2 cellular contexts compared by ENCODE assay signal in genomic region chr12:1469063-1469462, GRCh38.
TF ChIP-seq lines count a peak whose summit lies in the region.

No MANE protein-coding gene starts in this region.

TF ChIP-seq in IMR-90, 13 proteins besides CTCF, POLR2A, EP300 and RAD21:
- TF ChIP-seq MAFK (IDR thresholded peaks at IDR 0.05; ENCODE audit: low read depth, low read length) = no peak
- TF ChIP-seq MAZ (IDR thresholded peaks at IDR 0.05; ENCODE audit: borderline replicate concordance, low read depth, low read length) = no peak
- no peak for TF ChIP-seq RCOR1 (IDR thresholded peaks at IDR 0.05; ENCODE audit: insufficient replicate concordance, low read length)
- TF ChIP-seq SMC3 (IDR thresholded peaks at IDR 0.05; ENCODE audit: low read depth, low read length) = no peak
- TF ChIP-seq, protein P1, sequence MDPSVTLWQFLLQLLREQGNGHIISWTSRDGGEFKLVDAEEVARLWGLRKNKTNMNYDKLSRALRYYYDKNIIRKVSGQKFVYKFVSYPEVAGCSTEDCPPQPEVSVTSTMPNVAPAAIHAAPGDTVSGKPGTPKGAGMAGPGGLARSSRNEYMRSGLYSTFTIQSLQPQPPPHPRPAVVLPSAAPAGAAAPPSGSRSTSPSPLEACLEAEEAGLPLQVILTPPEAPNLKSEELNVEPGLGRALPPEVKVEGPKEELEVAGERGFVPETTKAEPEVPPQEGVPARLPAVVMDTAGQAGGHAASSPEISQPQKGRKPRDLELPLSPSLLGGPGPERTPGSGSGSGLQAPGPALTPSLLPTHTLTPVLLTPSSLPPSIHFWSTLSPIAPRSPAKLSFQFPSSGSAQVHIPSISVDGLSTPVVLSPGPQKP (IDR thresholded peaks at IDR 0.05; ENCODE audit: borderline replicate concordance, low read depth, low read length) = no peak

TF ChIP-seq in H1, 55 proteins besides CTCF, POLR2A, EP300 and RAD21:
- TF ChIP-seq NANOG (IDR thresholded peaks at IDR 0.05; ENCODE audit: insufficient read depth, low read depth, low read length, poor library complexity, severe bottlenecking) (no peak), JUND (IDR thresholded peaks at IDR 0.05; ENCODE audit: low read length) (no peak), SP2 (IDR thresholded peaks at IDR 0.05; ENCODE audit: low read length) (no peak), HDAC2 (IDR thresholded peaks at IDR 0.05; ENCODE audit: borderline replicate concordance in 1 of 2, low read depth in 2 of 2, low read length in 2 of 2) (no peak), EGR1 (IDR thresholded peaks at IDR 0.05; ENCODE audit: borderline replicate concordance, low read depth, low read length) (no peak), CHD2 (IDR thresholded peaks at IDR 0.05; ENCODE audit: low read length) (no peak), USF2 (IDR thresholded peaks at IDR 0.05; ENCODE audit: low read length) (no peak), ASH2L (IDR thresholded peaks at IDR 0.05; ENCODE audit: low read length) (no peak), TBP (IDR thresholded peaks at IDR 0.05; ENCODE audit: low read depth, low read length) (no peak), YY1 (IDR thresholded peaks at IDR 0.05; ENCODE audit: low read depth, low read length) (no peak), KDM4A (IDR thresholded peaks at IDR 0.05; ENCODE audit: low read depth, low read length, severe bottlenecking) (no peak), CHD7 (IDR thresholded peaks at IDR 0.05; ENCODE audit: insufficient replicate concordance, low read length) (no peak), SP1 (IDR thresholded peaks at IDR 0.05; ENCODE audit: low read depth, low read length) (no peak), KDM1A (IDR thresholded peaks at IDR 0.05; ENCODE audit: borderline replicate concordance, low read length) (no peak), TCF12 (IDR thresholded peaks at IDR 0.05; ENCODE audit: low read depth, low read length) (no peak), PHF8 (conservative IDR thresholded peaks at IDR 0.05; ENCODE audit: low read depth, low read length) (no peak), RXRA (IDR thresholded peaks at IDR 0.05; ENCODE audit: insufficient read depth, low read depth, low read length) (no peak), NRF1 (IDR thresholded peaks at IDR 0.05; ENCODE audit: low read depth, low read length) (no peak)
- TF ChIP-seq, protein P2, sequence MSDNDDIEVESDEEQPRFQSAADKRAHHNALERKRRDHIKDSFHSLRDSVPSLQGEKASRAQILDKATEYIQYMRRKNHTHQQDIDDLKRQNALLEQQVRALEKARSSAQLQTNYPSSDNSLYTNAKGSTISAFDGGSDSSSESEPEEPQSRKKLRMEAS (IDR thresholded peaks at IDR 0.05) = no peak
